Comparison of ENCODE assay signal across 21 cellular contexts in genomic region chr19:5575553-5575952, GRCh38. TPM values are rescaled to one million over a fixed set of nuclear protein-coding genes. Genes with fewer than 3 reads are reported as not detected.
"Had no signal": no experiment of that assay in that cellular context is flagged by ENCODE, and none has a peak within 500 bp of the region (broad histone marks: within the 10 kb centered on the region; RNA-seq: fewer than 3 reads in every experiment).

No MANE protein-coding gene starts in this region.

- H3K27ac Mint-ChIP-seq: naive thymus-derived CD4-positive, alpha-beta T cell; nephron progenitor cell; stimulated activated naive B cell treated with anti-CD40 and anti-IgM and Interleukin-4, amounts not matched to agents 10 μg/mL and 1 μg/mL and 100 μg/mL, for 72 hours; stimulated activated naive CD8-positive, alpha-beta T cell treated with anti-CD3 and anti-CD28 coated beads, Interleukin-15, amount 100 ng/mL, for 72 hours had no signal

- H3K36me3 ChIP-seq: colonic mucosa had no signal

- H3K9me3 Mint-ChIP-seq: naive thymus-derived CD4-positive, alpha-beta T cell; stimulated activated naive CD8-positive, alpha-beta T cell treated with anti-CD3 and anti-CD28 coated beads, Interleukin-15, amount 100 ng/mL, for 72 hours had no signal

- H3K27me3 ChIP-seq: colonic mucosa, heart left ventricle, testis, tibial nerve had no signal

- DNase-seq: colonic mucosa; dermis blood vessel endothelial cell; erythroblast; foreskin melanocyte; heart left ventricle; hippocampal formation; kidney glomerular epithelial cell; mammary epithelial cell; naive thymus-derived CD4-positive, alpha-beta T cell; nephron progenitor cell; stimulated activated CD4-positive, alpha-beta T cell treated with anti-CD3 and anti-CD28 coated beads, Interleukin-2, amount 100 ng/mL, for 24 hours; stimulated activated CD4-positive, alpha-beta T cell treated with anti-CD3 and anti-CD28 coated beads, Interleukin-4, amount 100 ng/mL, for 4 hours; stimulated activated naive B cell treated with anti-CD40 and anti-IgM and Interleukin-4, amounts not matched to agents 10 μg/mL and 1 μg/mL and 100 μg/mL, for 72 hours; stimulated activated naive CD8-positive, alpha-beta T cell treated with anti-CD3 and anti-CD28 coated beads, Interleukin-15, amount 100 ng/mL, for 72 hours; testis had no signal

- H3K27me3 Mint-ChIP-seq: naive thymus-derived CD4-positive, alpha-beta T cell; stimulated activated naive B cell treated with anti-CD40 and anti-IgM and Interleukin-4, amounts not matched to agents 10 μg/mL and 1 μg/mL and 100 μg/mL, for 72 hours; stimulated activated naive CD8-positive, alpha-beta T cell treated with anti-CD3 and anti-CD28 coated beads, Interleukin-15, amount 100 ng/mL, for 72 hours had no signal

- ATAC-seq: heart left ventricle; left lobe of liver; naive thymus-derived CD4-positive, alpha-beta T cell; sciatic nerve; stimulated activated naive B cell treated with anti-CD40 and anti-IgM and Interleukin-4, amounts not matched to agents 10 μg/mL and 1 μg/mL and 100 μg/mL, for 72 hours; stimulated activated naive CD8-positive, alpha-beta T cell treated with anti-CD3 and anti-CD28 coated beads, Interleukin-15, amount 100 ng/mL, for 72 hours had no signal

- H3K9me3 ChIP-seq: colonic mucosa, testis, tibial nerve had no signal

- H3K4me3 ChIP-seq: colonic mucosa, heart left ventricle, testis, tibial nerve had no signal

- H3K4me3 Mint-ChIP-seq: naive thymus-derived CD4-positive, alpha-beta T cell; nephron progenitor cell; stimulated activated naive B cell treated with anti-CD40 and anti-IgM and Interleukin-4, amounts not matched to agents 10 μg/mL and 1 μg/mL and 100 μg/mL, for 72 hours; stimulated activated naive CD8-positive, alpha-beta T cell treated with anti-CD3 and anti-CD28 coated beads, Interleukin-15, amount 100 ng/mL, for 72 hours had no signal

- H3K27ac ChIP-seq: colonic mucosa, heart left ventricle, testis, tibial nerve had no signal

- H3K36me3 Mint-ChIP-seq: naive thymus-derived CD4-positive, alpha-beta T cell had no signal

RNA-seq across cellular contexts. Expression of gene TINCR, which starts 7.8 kb away (rescaled TPM):
- total RNA-seq: endothelial cell of umbilical vein, left lobe of liver, pulmonary artery endothelial cell, skeletal muscle tissue had no signal
- polyA plus RNA-seq: naive thymus-derived CD4-positive, alpha-beta T cell had no signal
